ENCODE assay signal across 26 cellular contexts in the genomic region with DNA sequence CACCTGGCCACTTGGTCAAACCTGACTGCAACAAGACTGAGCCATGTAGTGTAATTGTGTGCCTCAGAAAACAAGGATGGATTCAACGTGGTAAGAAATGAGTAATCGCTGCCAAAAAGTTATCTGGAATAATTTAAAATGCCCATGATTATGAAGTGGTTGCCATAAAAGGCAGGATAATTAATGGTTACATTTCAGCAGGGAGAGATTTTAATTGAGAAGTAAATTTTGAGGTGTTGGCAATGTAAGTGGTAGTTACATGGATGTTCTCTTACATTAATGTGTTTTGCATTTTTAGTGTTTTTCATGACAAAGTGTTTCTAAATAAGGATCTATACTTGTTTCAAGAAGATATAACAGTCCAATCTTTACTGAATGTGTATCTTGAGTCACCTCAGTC.
"Had no signal": no experiment of that assay in that cellular context is flagged by ENCODE, and none has a peak within 500 bp of the region (broad histone marks: within the 10 kb centered on the region; RNA-seq: fewer than 3 reads in every experiment).

No MANE protein-coding gene starts in this region.

- H3K4me1 Mint-ChIP-seq: mesothelial cell of epicardium; neural progenitor cell; stimulated activated memory B cell treated with anti-CD40 and anti-IgM and Interleukin-4, amounts not matched to agents 10 μg/mL and 1 μg/mL and 100 μg/mL, for 72 hours had no signal

- H3K4me3 ChIP-seq: left ventricle myocardium inferior, lung, neural progenitor cell, psoas muscle, right lobe of liver, smooth muscle cell, tibial nerve, uterus had no signal

- H3K27me3 Mint-ChIP-seq: naive B cell; stimulated activated memory B cell treated with anti-CD40 and anti-IgM and Interleukin-4, amounts not matched to agents 10 μg/mL and 1 μg/mL and 100 μg/mL, for 72 hours; stimulated activated naive CD8-positive, alpha-beta T cell treated with anti-CD3 and anti-CD28 coated beads, Interleukin-15, amount 100 ng/mL, for 72 hours; type B pancreatic cell had no signal

- H3K36me3 Mint-ChIP-seq: mesothelial cell of epicardium, natural killer cell, neural progenitor cell, type B pancreatic cell had no signal

- H3K36me3 ChIP-seq: neural progenitor cell, uterus had no signal

- H3K4me3 Mint-ChIP-seq: mesothelial cell of epicardium; naive B cell; natural killer cell; nephron progenitor cell; neural progenitor cell; stimulated activated memory B cell treated with anti-CD40 and anti-IgM and Interleukin-4, amounts not matched to agents 10 μg/mL and 1 μg/mL and 100 μg/mL, for 72 hours; stimulated activated naive CD8-positive, alpha-beta T cell treated with anti-CD3 and anti-CD28 coated beads, Interleukin-15, amount 100 ng/mL, for 72 hours; type B pancreatic cell had no signal

- H3K4me1 ChIP-seq: left ventricle myocardium inferior, neural progenitor cell, psoas muscle, right lobe of liver, tibial nerve, uterus had no signal

- H3K9me3 Mint-ChIP-seq: mesothelial cell of epicardium; naive B cell; natural killer cell; nephron progenitor cell; neural progenitor cell; stimulated activated memory B cell treated with anti-CD40 and anti-IgM and Interleukin-4, amounts not matched to agents 10 μg/mL and 1 μg/mL and 100 μg/mL, for 72 hours; stimulated activated naive CD8-positive, alpha-beta T cell treated with anti-CD3 and anti-CD28 coated beads, Interleukin-15, amount 100 ng/mL, for 72 hours; type B pancreatic cell had no signal

- H3K27me3 ChIP-seq: neural progenitor cell, neutrophil, right lobe of liver, tibial nerve, uterus had no signal

- H3K27ac Mint-ChIP-seq: mesothelial cell of epicardium; natural killer cell; nephron progenitor cell; neural progenitor cell; stimulated activated memory B cell treated with anti-CD40 and anti-IgM and Interleukin-4, amounts not matched to agents 10 μg/mL and 1 μg/mL and 100 μg/mL, for 72 hours; type B pancreatic cell had no signal

- DNase-seq: islet precursor cell; left ventricle myocardium inferior; mesendoderm; naive B cell; natural killer cell; nephron progenitor cell; occipital lobe; psoas muscle; right lobe of liver; stimulated activated CD4-positive, alpha-beta T cell treated with anti-CD3 and anti-CD28 coated beads, Interleukin-1b, Interleukin-23, amount 100 ng/mL, for 48 hours; stimulated activated CD4-positive, alpha-beta T cell treated with anti-CD3 and anti-CD28 coated beads, Interleukin-2, amount 100 ng/mL, for 48 hours; stimulated activated CD4-positive, alpha-beta T cell treated with anti-CD3 and anti-CD28 coated beads, Interleukin-4, amount 100 ng/mL, for 4 hours; stimulated activated CD8-positive, alpha-beta memory T cell treated with anti-CD3 and anti-CD28 coated beads, Interleukin-4, amount 100 ng/mL, for 48 hours; stimulated activated naive CD4-positive, alpha-beta T cell treated with Interleukin-2 at 50 U/mL for 16 hours; stimulated activated naive CD8-positive, alpha-beta T cell treated with anti-CD3 and anti-CD28 coated beads, Interleukin-15, amount 100 ng/mL, for 72 hours; substantia nigra; uterus had no signal

- H3K9me3 ChIP-seq: left ventricle myocardium inferior, neutrophil, psoas muscle, right lobe of liver, tibial nerve, uterus had no signal

- H3K27ac ChIP-seq: left ventricle myocardium inferior, neural progenitor cell, neutrophil, parathyroid adenoma, psoas muscle, right lobe of liver, tibial nerve, uterus had no signal

- ATAC-seq: natural killer cell; psoas muscle; right lobe of liver; stimulated activated memory B cell treated with anti-CD40 and anti-IgM and Interleukin-4, amounts not matched to agents 10 μg/mL and 1 μg/mL and 100 μg/mL, for 72 hours; stimulated activated naive CD8-positive, alpha-beta T cell treated with anti-CD3 and anti-CD28 coated beads, Interleukin-15, amount 100 ng/mL, for 72 hours had no signal
